In the genomic region with DNA sequence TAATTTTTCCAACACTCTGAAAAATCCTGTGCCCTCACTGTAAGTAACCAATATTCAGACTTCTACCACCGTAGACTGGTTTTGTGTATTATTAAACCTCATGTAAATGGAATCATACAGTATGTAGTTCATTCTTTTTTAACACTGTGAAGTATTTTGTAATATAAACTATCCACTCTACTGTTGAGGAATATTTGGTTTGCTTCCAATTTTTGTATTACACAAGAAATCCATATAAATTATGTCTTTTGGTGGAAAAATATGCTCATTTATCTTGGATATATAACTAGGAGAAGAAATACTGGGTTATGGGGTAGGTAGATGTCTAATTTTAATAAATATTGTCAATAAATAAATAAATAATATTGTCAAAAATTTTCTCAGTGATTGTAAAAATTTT, we compare ENCODE assay signal across 19 cellular contexts.
"Had no signal": no experiment of that assay in that cellular context is flagged by ENCODE, and none has a peak within 500 bp of the region (broad histone marks: within the 10 kb centered on the region; RNA-seq: fewer than 3 reads in every experiment).

No MANE protein-coding gene starts in this region.

- H3K27ac ChIP-seq: HL-60, KMS-11 had no signal

- DNase-seq: Kasumi-1, MM.1S, NCI-H1092 treated with DMSO at 0.1 percent for 48 hours, NCI-H1436, NCI-H187, NCI-H2029, NCI-H2081 treated with DMSO at 0.1 percent for 48 hours, NCI-H2171, NCI-H226, NCI-H446, NCI-H510A, NCI-H524 treated with DMSO at 0.1 percent for 48 hours, NCI-H774, Right ventricle myocardium superior, RPMI8226, SK-N-SH, SW 1271 had no signal

- H3K9me3 ChIP-seq: SK-N-SH had no signal

- H3K9ac ChIP-seq: KMS-11, SK-N-SH had no signal

- H3K4me2 ChIP-seq: KMS-11, SK-N-SH had no signal
